Comparison of ENCODE assay signal across 8 cellular contexts in genomic region chr13:71290963-71291937, GRCh38.
DNase-seq lines count a peak whose midpoint lies in the region; ATAC-seq and TF ChIP-seq lines count a peak whose summit lies in the region.

No MANE protein-coding gene starts in this region.

- peak in 9 of 10 experiments; percentile 3 to 47 (median 12) for DNase-seq in CD4-positive, alpha-beta T cell
- DNase-seq in RPMI7951 (ENCODE audit: low read depth): peak; percentile 85
- peak in 6 of 7 donors; percentile 26 to 73 (median 58) for DNase-seq in adrenal gland
- DNase-seq in stimulated activated naive CD8-positive, alpha-beta T cell treated with anti-CD3 and anti-CD28 coated beads, Interleukin-15, amount 100 ng/mL, for 72 hours: peak; percentile 37 to 59
- DNase-seq in germinal center (ENCODE audit: low spot score): no peak

- ATAC-seq in CD4-positive, alpha-beta T cell (ENCODE audit: poor library complexity): peak; percentile 73
- ATAC-seq in GM19351 (IDR thresholded peaks at IDR 0.05; ENCODE audit: unreplicated experiment) (peak; percentile 85), HG03432 (IDR thresholded peaks at IDR 0.05; ENCODE audit: unreplicated experiment) (peak; percentile 89)
- peak; percentile 76 for ATAC-seq in stimulated activated naive CD8-positive, alpha-beta T cell treated with anti-CD3 and anti-CD28 coated beads, Interleukin-15, amount 100 ng/mL, for 72 hours

- peak; percentile 14 to 37 for TF ChIP-seq RAD21 in liver (IDR thresholded peaks at IDR 0.05)

- intact Hi-C loops in CD4-positive, alpha-beta T cell (cut with DNase I, micrococcal nuclease): loop anchor here in 1 of 2 experiments (10.0 kb wide), 1 partner anchor 1434 kb away; the partner anchor contains the start of genes BORA and MZT1
- intact Hi-C loops in adrenal gland (cut with DNase I): no loop called here

- peak overlapping the region; percentile 89 for H3K4me3 Mint-ChIP-seq in CD4-positive, alpha-beta T cell
- peak overlapping the region; percentile 55 to 76 for H3K4me3 Mint-ChIP-seq in stimulated activated naive CD8-positive, alpha-beta T cell treated with anti-CD3 and anti-CD28 coated beads, Interleukin-15, amount 100 ng/mL, for 72 hours

- WGBS in adrenal gland, 4 donors: 35 to 62% (median 53%) methylated on average over 10 of the region's 10 CpGs
- WGBS in liver: 18% methylated on average over 10 of the region's 10 CpGs

- H3K9ac ChIP-seq in liver (ENCODE audit: low read depth in 1 of 2, low read length in 2 of 2): peak overlapping the region; percentile 52 to 91

- peaks cover 21% of the 10 kb centered on the region for H3K4me1 Mint-ChIP-seq in CD4-positive, alpha-beta T cell (ENCODE audit: low read depth)
- H3K4me1 Mint-ChIP-seq in stimulated activated naive CD8-positive, alpha-beta T cell treated with anti-CD3 and anti-CD28 coated beads, Interleukin-15, amount 100 ng/mL, for 72 hours: peaks cover 13% of the 10 kb centered on the region

- no peaks in the 10 kb centered on the region for H3K9me3 Mint-ChIP-seq in CD4-positive, alpha-beta T cell
- peaks cover 5 to 7% of the 10 kb centered on the region in 2 donors for H3K9me3 Mint-ChIP-seq in stimulated activated naive CD8-positive, alpha-beta T cell treated with anti-CD3 and anti-CD28 coated beads, Interleukin-15, amount 100 ng/mL, for 72 hours

- no peak for TF ChIP-seq POLR2A in adrenal gland (IDR thresholded peaks at IDR 0.05)

- H3K4me3 ChIP-seq in adrenal gland (peak overlapping the region in 2 of 4 donors; percentile 37 to 59), liver (ENCODE audit: low read depth in 1 of 3, low read length in 3 of 3) (peak overlapping the region; percentile 55 to 78 (median 58))

- H3K27me3 Mint-ChIP-seq in CD4-positive, alpha-beta T cell: peaks cover 7% of the 10 kb centered on the region
- no peaks in the 10 kb centered on the region for H3K27me3 Mint-ChIP-seq in stimulated activated naive CD8-positive, alpha-beta T cell treated with anti-CD3 and anti-CD28 coated beads, Interleukin-15, amount 100 ng/mL, for 72 hours

- H3K36me3 Mint-ChIP-seq in CD4-positive, alpha-beta T cell (ENCODE audit: low read depth): no peaks in the 10 kb centered on the region

- no peaks in the 10 kb centered on the region for H3K9me3 ChIP-seq in CD4-positive, alpha-beta T cell (ENCODE audit: control insufficient read depth, low read length)
- H3K9me3 ChIP-seq in adrenal gland (replicated peaks in 1 of 3) (no peaks in the 10 kb centered on the region), liver (ENCODE audit: control insufficient read depth in 4 of 4, low read length in 3 of 4) (no peaks in the 10 kb centered on the region)

- POLR2A ChIA-PET in CD4-positive, alpha-beta T cell (lab: Charles Lee): interaction anchor here (0.9 kb wide), 1 partner anchor 576 kb away, joined by 3 read pairs; the partner anchor contains the start of gene DACH1

- CTCF ChIA-PET in CD4-positive, alpha-beta T cell (lab: Charles Lee): no interaction called here

- H3K27ac ChIP-seq in CD4-positive, alpha-beta T cell (ENCODE audit: low read depth, low read length): peak overlapping the region; percentile 51
- H3K27ac ChIP-seq in adrenal gland (peak overlapping the region in 1 of 5 donors; percentile 56), liver (ENCODE audit: low read depth in 1 of 2, low read length in 2 of 2) (peak overlapping the region; percentile 48 to 84)

- H3K36me3 ChIP-seq in adrenal gland (replicated peaks in 1 of 2) (no peaks in the 10 kb centered on the region), liver (ENCODE audit: control insufficient read depth in 4 of 4, insufficient read depth in 3 of 4, low read depth in 1 of 4, low read length in 3 of 4) (no peaks in the 10 kb centered on the region)

- H3K27ac Mint-ChIP-seq in CD4-positive, alpha-beta T cell: peak overlapping the region; percentile 85
- H3K27ac Mint-ChIP-seq in stimulated activated naive CD8-positive, alpha-beta T cell treated with anti-CD3 and anti-CD28 coated beads, Interleukin-15, amount 100 ng/mL, for 72 hours: peak overlapping the region; percentile 67 to 89

- H3K4me1 ChIP-seq in adrenal gland (replicated peaks in 1 of 2) (no peaks in the 10 kb centered on the region), liver (ENCODE audit: control insufficient read depth in 4 of 4, insufficient read depth in 4 of 4, low read length in 3 of 4) (peaks cover 0 to 10% (median 0%) of the 10 kb centered on the region in 4 donors)

- no peak for TF ChIP-seq CTCF in CD4-positive, alpha-beta T cell (IDR thresholded peaks at IDR 0.05)
- TF ChIP-seq CTCF in adrenal gland (IDR thresholded peaks at IDR 0.05): no peak
- no peak for TF ChIP-seq CTCF in liver (IDR thresholded peaks at IDR 0.05; ENCODE audit: low read depth, low read length, missing input control)

- no peaks in the 10 kb centered on the region for H3K27me3 ChIP-seq in CD4-positive, alpha-beta T cell (ENCODE audit: control insufficient read depth, insufficient read depth, low read length)
- H3K27me3 ChIP-seq in adrenal gland (no peaks in the 10 kb centered on the region), liver (ENCODE audit: control insufficient read depth in 4 of 4, insufficient read depth in 4 of 4, low read length in 3 of 4) (no peaks in the 10 kb centered on the region)

TF ChIP-seq in liver, 16 proteins besides CTCF, POLR2A, EP300 and RAD21:
- TF ChIP-seq REST (IDR thresholded peaks at IDR 0.05): no peak
- peak; percentile 27 for TF ChIP-seq TAF1 (conservative IDR thresholded peaks at IDR 0.05)
- TF ChIP-seq ZBTB33 (IDR thresholded peaks at IDR 0.05): peak; percentile 60
- TF ChIP-seq NR2F2 (IDR thresholded peaks at IDR 0.05): no peak
- no peak for TF ChIP-seq HNF4G (IDR thresholded peaks at IDR 0.05)
- TF ChIP-seq YY1 (IDR thresholded peaks at IDR 0.05): peak; percentile 35
- TF ChIP-seq RXRA (IDR thresholded peaks at IDR 0.05): peak; percentile 28 to 63
- peak in 1 of 2 donors; percentile 56 for TF ChIP-seq EGR1 (IDR thresholded peaks at IDR 0.05; ENCODE audit: low read depth in 2 of 2)
- TF ChIP-seq SP1 (IDR thresholded peaks at IDR 0.05): peak; percentile 96
- peak; percentile 91 for TF ChIP-seq FOXA2 (IDR thresholded peaks at IDR 0.05)
- TF ChIP-seq MAX (IDR thresholded peaks at IDR 0.05): peak; percentile 40
- peak in 1 of 2 donors; percentile 48 for TF ChIP-seq GABPA (IDR thresholded peaks at IDR 0.05 in 1 of 2, conservative IDR thresholded peaks at IDR 0.05 in 1 of 2)
- TF ChIP-seq FOXA1 (IDR thresholded peaks at IDR 0.05): peak; percentile 84
- peak; percentile 71 to 75 for TF ChIP-seq HNF4A (conservative IDR thresholded peaks at IDR 0.05)
- TF ChIP-seq JUND (IDR thresholded peaks at IDR 0.05): peak; percentile 93 to 97
- TF ChIP-seq ATF3 (IDR thresholded peaks at IDR 0.05): peak; percentile 64
